In genomic region chrX:10104958-10105658, GRCh38 we compare ENCODE assay signal across 13 cellular contexts. TPM values are rescaled to one million over a fixed set of nuclear protein-coding genes. Genes with fewer than 3 reads are reported as not detected.
DNase-seq lines count a peak whose midpoint lies in the region; ATAC-seq, FAIRE-seq and TF ChIP-seq lines count a peak whose summit lies in the region.
"Had no signal": no experiment of that assay in that cellular context is flagged by ENCODE, and none has a peak within 500 bp of the region (broad histone marks: within the 10 kb centered on the region; RNA-seq: fewer than 3 reads in every experiment).

No MANE protein-coding gene starts in this region.

- in situ Hi-C loops in GM12878 (cut with MboI): loop anchor here (25.0 kb wide), 1 partner anchor 1293 kb away; the partner anchor contains the start of gene FAM9A

- ATAC-seq in GM12878 (no peak), HG02840 (IDR thresholded peaks at IDR 0.05; ENCODE audit: low FRiP score, unreplicated experiment) (no peak)

- H3K4me1 Mint-ChIP-seq in CD8-positive, alpha-beta memory T cell: peaks cover 52 to 77% (median 66%) of the 10 kb centered on the region in 3 donors
- peaks cover 18% of the 10 kb centered on the region for H3K4me1 Mint-ChIP-seq in osteocyte (ENCODE audit: unreplicated experiment)

- TF ChIP-seq CTCF in GM12878 (IDR thresholded peaks at IDR 0.05 in 2 of 3, conservative IDR thresholded peaks at IDR 0.05 in 1 of 3; ENCODE audit: control insufficient read depth in 2 of 3, extremely low read depth in 1 of 3, insufficient read depth in 1 of 3, low read depth in 3 of 3, low read length in 3 of 3): no peak
- TF ChIP-seq CTCF in left ventricle myocardium inferior (IDR thresholded peaks at IDR 0.05; ENCODE audit: borderline replicate concordance): no peak
- TF ChIP-seq CTCF in osteocyte (IDR thresholded peaks at IDR 0.05): no peak

- WGBS in GM12878 (ENCODE audit: insufficient coverage, insufficient replicate concordance, low lambda C conversion rate, missing lambda C conversion rate): 22% methylated on average over 10 of the region's 10 CpGs

- DNase-seq in CD8-positive, alpha-beta memory T cell: no peak
- DNase-seq in GM12878 (ENCODE audit: low read depth, low spot score) (no peak), left ventricle myocardium inferior (no peak), skeletal muscle cell (ENCODE audit: low read depth) (peak; percentile 4), NCI-H2081 treated with DMSO at 0.1 percent for 48 hours (lab: John Stamatoyannopoulos, UW) (no peak), osteocyte (ENCODE audit: extremely low spot score, unreplicated experiment) (no peak)
- no peak for DNase-seq in activated CD4-positive, CD25-positive, alpha-beta regulatory T cell (lab: John Stamatoyannopoulos, UW)
- DNase-seq: AML-193, NCI-H510A treated with DMSO at 0.1 percent for 48 hours, SIG-M5 had no signal

- CTCF ChIA-PET in CD8-positive, alpha-beta memory T cell (lab: Charles Lee): interaction anchor here (0.9 to 2.5 kb wide), 3 partner anchors 14 to 27 kb away, joined by 3 to 9 read pairs (median 3); no protein-coding TSS in a partner anchor
- CTCF ChIA-PET in GM12878 (lab: Yijun Ruan, JAX): interaction anchor here (1.5 to 5.6 kb wide), 2 partner anchors 10 to 14 kb away, joined by 3 to 29 read pairs; no protein-coding TSS in a partner anchor

- BruUV-seq in GM12878 (replicated peaks; lab: Mats Ljungman, UMichigan): no TSS peak

- no peak overlapping the region for H2AFZ ChIP-seq in GM12878 (ENCODE audit: control insufficient read depth, low read depth, low read length)
- H2AFZ ChIP-seq: neural progenitor cell had no signal

- no peak for TF ChIP-seq EP300 in GM12878 (IDR thresholded peaks at IDR 0.05; ENCODE audit: borderline replicate concordance in 1 of 2, control insufficient read depth in 1 of 2, low read depth in 2 of 2, low read length in 2 of 2)

- H3K36me3 ChIP-seq in CD8-positive, alpha-beta memory T cell (ENCODE audit: insufficient read depth, low read length): no peaks in the 10 kb centered on the region
- peaks cover 0 to 2% of the 10 kb centered on the region in 2 experiments; a peak in 3 of 4 replicates for H3K36me3 ChIP-seq in GM12878 (ENCODE audit: control insufficient read depth in 2 of 2, insufficient read depth in 2 of 2, low read length in 1 of 2)
- H3K36me3 ChIP-seq in left ventricle myocardium inferior: peaks cover 13% of the 10 kb centered on the region
- H3K36me3 ChIP-seq: neural progenitor cell had no signal

- H3K4me2 ChIP-seq in GM12878 (ENCODE audit: control insufficient read depth, insufficient read depth): no peak overlapping the region
- H3K4me2 ChIP-seq: neural progenitor cell had no signal

- H3K27ac ChIP-seq in CD8-positive, alpha-beta memory T cell (ENCODE audit: low read depth, low read length): no peak overlapping the region
- H3K27ac ChIP-seq in GM12878 (ENCODE audit: control insufficient read depth, insufficient read depth) (no peak overlapping the region), left ventricle myocardium inferior (replicated peaks) (peak overlapping the region; percentile 76)
- H3K27ac ChIP-seq: neural progenitor cell had no signal

- H3K9ac ChIP-seq in GM12878 (ENCODE audit: control insufficient read depth, insufficient read depth, low read length): no peak overlapping the region
- H3K9ac ChIP-seq: neural progenitor cell had no signal

- no peaks in the 10 kb centered on the region for H3K27me3 ChIP-seq in CD8-positive, alpha-beta memory T cell (ENCODE audit: insufficient read depth, low read length, poor library complexity, severe bottlenecking)
- H3K27me3 ChIP-seq in GM12878 (replicated peaks in 1 of 2; ENCODE audit: control insufficient read depth in 2 of 2, insufficient read depth in 2 of 2, low read length in 1 of 2) (no peaks in the 10 kb centered on the region; a peak in 2 of 4 replicates), left ventricle myocardium inferior (ENCODE audit: low read depth) (no peaks in the 10 kb centered on the region)
- H3K27me3 ChIP-seq: neural progenitor cell had no signal

- H3K79me2 ChIP-seq in GM12878 (ENCODE audit: control insufficient read depth, insufficient read depth, low read length): no peaks in the 10 kb centered on the region; the same call in 1 of the 2 replicates

- peaks cover 50% of the 10 kb centered on the region for H3K4me1 ChIP-seq in CD8-positive, alpha-beta memory T cell (ENCODE audit: insufficient read depth, low read length)
- H3K4me1 ChIP-seq in GM12878 (ENCODE audit: control insufficient read depth, insufficient read depth, low read length): peaks cover 29% of the 10 kb centered on the region
- peaks cover 57% of the 10 kb centered on the region for H3K4me1 ChIP-seq in left ventricle myocardium inferior
- H3K4me1 ChIP-seq: neural progenitor cell had no signal

- no peaks in the 10 kb centered on the region for H4K20me1 ChIP-seq in GM12878 (ENCODE audit: control insufficient read depth, insufficient read depth)

- H3K36me3 Mint-ChIP-seq in CD8-positive, alpha-beta memory T cell: peaks cover 0 to 37% (median 7%) of the 10 kb centered on the region in 3 donors
- peaks cover 11% of the 10 kb centered on the region for H3K36me3 Mint-ChIP-seq in osteocyte (ENCODE audit: unreplicated experiment)

- no peaks in the 10 kb centered on the region for H3K9me3 ChIP-seq in CD8-positive, alpha-beta memory T cell (ENCODE audit: low read length)
- no peaks in the 10 kb centered on the region; the same call in 2 of the 3 replicates for H3K9me3 ChIP-seq in GM12878 (replicated peaks; ENCODE audit: control insufficient read depth, insufficient read depth, low read length)
- H3K9me3 ChIP-seq in left ventricle myocardium inferior (replicated peaks): no peaks in the 10 kb centered on the region

- no peak for TF ChIP-seq RAD21 in GM12878 (IDR thresholded peaks at IDR 0.05; ENCODE audit: insufficient read depth, low read depth, low read length)

- FAIRE-seq in GM12878 (lab: Jason Lieb, UNC): no peak
- FAIRE-seq: G401.6 had no signal

- peak overlapping the region in 1 of 7 donors; percentile 52 for H3K4me3 Mint-ChIP-seq in CD8-positive, alpha-beta memory T cell
- H3K4me3 Mint-ChIP-seq in osteocyte (ENCODE audit: unreplicated experiment): no peak overlapping the region
- H3K4me3 Mint-ChIP-seq: neural progenitor cell had no signal

- no peaks in the 10 kb centered on the region for H3K9me3 Mint-ChIP-seq in CD8-positive, alpha-beta memory T cell
- no peaks in the 10 kb centered on the region for H3K9me3 Mint-ChIP-seq in osteocyte (ENCODE audit: unreplicated experiment)

- H3K27ac Mint-ChIP-seq in CD8-positive, alpha-beta memory T cell: peak overlapping the region; percentile 13 to 98 (median 63)
- H3K27ac Mint-ChIP-seq in osteocyte (ENCODE audit: unreplicated experiment): no peak overlapping the region
- H3K27ac Mint-ChIP-seq: neural progenitor cell had no signal

- RAD21 ChIA-PET in GM12878 (lab: Charles Lee; ENCODE audit: unreplicated experiment): interaction anchor here (1.1 to 3.3 kb wide), 5 partner anchors 15 to 108 kb away, joined by 3 to 10 read pairs (median 3); no protein-coding TSS in a partner anchor

- SMC1A ChIA-PET in GM12878 (lab: Charles Lee; ENCODE audit: uncharacterized antibody, unreplicated experiment): interaction anchor here (0.6 to 16.7 kb wide), 5 partner anchors 7 to 108 kb away, joined by 3 to 206 read pairs (median 7); no protein-coding TSS in a partner anchor

- peaks cover 0 to 2% of the 10 kb centered on the region in 2 donors for H3K27me3 Mint-ChIP-seq in CD8-positive, alpha-beta memory T cell
- no peaks in the 10 kb centered on the region for H3K27me3 Mint-ChIP-seq in osteocyte (ENCODE audit: unreplicated experiment)

- intact Hi-C loops in GM12878 (cut with micrococcal nuclease; ENCODE audit: unreplicated experiment) (no loop called here), left ventricle myocardium inferior (cut with micrococcal nuclease) (no loop called here)

- no peak for TF ChIP-seq POLR2A in GM12878 (IDR thresholded peaks at IDR 0.05; ENCODE audit: low read depth, low read length)

- POLR2A ChIA-PET in CD8-positive, alpha-beta memory T cell (lab: Charles Lee): no interaction called here
- POLR2A ChIA-PET in GM12878 (lab: Charles Lee): no interaction called here

- H3K4me3 ChIP-seq in CD8-positive, alpha-beta memory T cell (ENCODE audit: low read length): no peak overlapping the region
- H3K4me3 ChIP-seq in GM12878 (no peak overlapping the region), left ventricle myocardium inferior (no peak overlapping the region), skeletal muscle cell (ENCODE audit: low read depth, low read length) (no peak overlapping the region)
- H3K4me3 ChIP-seq: neural progenitor cell had no signal

TF ChIP-seq in GM12878, 131 proteins besides CTCF, POLR2A, EP300 and RAD21 (continues in another document):
- TF ChIP-seq CREM (IDR thresholded peaks at IDR 0.05; ENCODE audit: low read depth): 0 out of 2 replicates have a peak, but pooled peaks have one; percentile 29

RNA-seq across cellular contexts. Expression of gene CLCN4, which starts 51.7 kb away (rescaled TPM):
- total RNA-seq in CD8-positive, alpha-beta memory T cell: under 1 TPM; 0.04 to 0.20 TPM
- polyA plus RNA-seq in CD8-positive, alpha-beta memory T cell: not detected
- 3.0 TPM in 2 replicates for total RNA-seq in GM12878 (2013; cell fraction: nucleolus; rRNA removed)
- total RNA-seq in GM12878 (2014; rRNA removed): 4.0 and 4.1 TPM in 2 replicates
- 2.9 and 3.2 TPM in 2 replicates for total RNA-seq in GM12878 (2014; rRNA removed; fragmentation: Illumina TruSeq; extraction: Trizol)
- 6.9 and 8.0 TPM in 2 replicates for total RNA-seq in GM12878 (2021)
- not detected for polyA plus RNA-seq in GM12878 (2011; ENCODE audit: low read depth)
- polyA plus RNA-seq in GM12878 (2011; rRNA removed): 0.91 and 1.0 TPM in 2 replicates
- polyA plus RNA-seq in GM12878 (2011; cell fraction: cytosol; rRNA removed): 1.3 and 1.6 TPM in 2 replicates
- 0.86 and 1.6 TPM in 2 replicates for polyA plus RNA-seq in GM12878 (2011; cell fraction: nucleus; rRNA removed)
- polyA plus RNA-seq in GM12878 (2012): 0.03 and 0.20 TPM in 2 replicates
- 2.9 and 4.9 TPM in 2 replicates for polyA plus RNA-seq in GM12878 (2014; fragmentation: Illumina TruSeq; extraction: Trizol)
- polyA plus RNA-seq in GM12878 (2014; fragmentation: Nextera tagmentation; extraction: Ambion mirVana): 1 to 10 TPM in 1 of 2 experiments, under 1 TPM in 1; 0.90 to 1.1 TPM
- polyA plus RNA-seq in GM12878 (2014; rRNA removed): 2.6 and 2.7 TPM in 2 replicates
- polyA plus RNA-seq in GM12878 (2016; fragmentation: Nextera tagmentation; extraction: Ambion mirVana): 1 to 10 TPM; 3.2 to 4.3 TPM
- polyA minus RNA-seq in GM12878 (2011; rRNA and poly(A)+ RNA removed): 2.8 and 3.7 TPM in 2 replicates
- 1.6 and 1.7 TPM in 2 replicates for polyA minus RNA-seq in GM12878 (2011; cell fraction: cytosol; rRNA and poly(A)+ RNA removed)
- 0.73 and 2.3 TPM in 2 replicates for polyA minus RNA-seq in GM12878 (2011; cell fraction: nucleus; rRNA and poly(A)+ RNA removed)
- 36.1 TPM for total RNA-seq in left ventricle myocardium inferior
- total RNA-seq in osteocyte: 2.3 and 3.7 TPM in 2 replicates
